10 cellular contexts compared by ENCODE assay signal in genomic region chr13:105442941-105443340, GRCh38. TPM values are rescaled to one million over a fixed set of nuclear protein-coding genes. Genes with fewer than 3 reads are reported as not detected.
A peak's percentile ranks its signal among the peaks of the same experiment; 100 is the strongest.
DNase-seq lines count a peak whose midpoint lies in the region; ATAC-seq, FAIRE-seq and TF ChIP-seq lines count a peak whose summit lies in the region.
"Had no signal": no experiment of that assay in that cellular context is flagged by ENCODE, and none has a peak within 500 bp of the region (broad histone marks: within the 10 kb centered on the region; RNA-seq: fewer than 3 reads in every experiment).

No MANE protein-coding gene starts in this region.

- H3K9me3 ChIP-seq in breast epithelium (no peaks in the 10 kb centered on the region), upper lobe of right lung (no peaks in the 10 kb centered on the region)

- peaks cover 21% of the 10 kb centered on the region for H3K4me1 Mint-ChIP-seq in MCF 10A (ENCODE audit: insufficient read depth, unreplicated experiment)

- CTCF ChIA-PET in MCF 10A (lab: Yijun Ruan, JAX) = interaction anchor here (0.8 to 1.7 kb wide), 2 partner anchors 872 to 1091 kb away, joined by 3 to 6 read pairs; no protein-coding TSS in a partner anchor

- H3K27ac Mint-ChIP-seq in MCF 10A (ENCODE audit: low read depth, unreplicated experiment) = peak overlapping the region; percentile 95
- H3K27ac Mint-ChIP-seq: activated naive CD4-positive, alpha-beta T cell treated with anti-CD3 and anti-CD28 coated beads, Interleukin-2, amount 50 U/mL, for 24 hours; CD4-positive, CD25-positive, alpha-beta regulatory T cell had no signal

- FAIRE-seq in GM19239 (lab: Jason Lieb, UNC) = no peak

- H3K27me3 ChIP-seq in breast epithelium = no peaks in the 10 kb centered on the region
- H3K27me3 ChIP-seq in upper lobe of right lung = no peaks in the 10 kb centered on the region

- no peak for TF ChIP-seq POLR2A in breast epithelium (IDR thresholded peaks at IDR 0.05)

- ATAC-seq in upper lobe of right lung = peak; percentile 61

- intact Hi-C loops in MCF 10A (cut with micrococcal nuclease) = loop anchor here (5.0 to 10.0 kb wide), 2 partner anchors 714 to 1092 kb away; partner anchors contain the start of gene EFNB2
- intact Hi-C loops in breast epithelium (cut with DNase I; ENCODE audit: low total_unique reads) = no loop called here
- intact Hi-C loops in upper lobe of right lung (cut with DNase I) = no loop called here

- no TSS peak for BruUV-seq in MCF 10A (replicated peaks; lab: Mats Ljungman, UMichigan)

- peak overlapping the region in 1 of 2 donors; percentile 38 for H3K27ac ChIP-seq in breast epithelium
- no peak overlapping the region for H3K27ac ChIP-seq in upper lobe of right lung

- no peak overlapping the region for H3K4me3 Mint-ChIP-seq in MCF 10A (ENCODE audit: unreplicated experiment)
- H3K4me3 Mint-ChIP-seq: activated naive CD4-positive, alpha-beta T cell treated with anti-CD3 and anti-CD28 coated beads, Interleukin-2, amount 50 U/mL, for 24 hours had no signal

- POLR2A ChIA-PET in MCF 10A (lab: Yijun Ruan, JAX) = interaction anchor here (0.6 to 1.2 kb wide), 2 partner anchors 29 to 184 kb away, joined by 3 read pairs; no protein-coding TSS in a partner anchor

- H3K4me3 ChIP-seq in breast epithelium (no peak overlapping the region), upper lobe of right lung (no peak overlapping the region)

- no peaks in the 10 kb centered on the region for H3K9me3 Mint-ChIP-seq in MCF 10A (ENCODE audit: unreplicated experiment)
- H3K9me3 Mint-ChIP-seq: activated naive CD4-positive, alpha-beta T cell treated with anti-CD3 and anti-CD28 coated beads, Interleukin-2, amount 50 U/mL, for 24 hours had no signal

- no peaks in the 10 kb centered on the region for H3K27me3 Mint-ChIP-seq in MCF 10A (ENCODE audit: insufficient read depth, unreplicated experiment)
- H3K27me3 Mint-ChIP-seq: activated naive CD4-positive, alpha-beta T cell treated with anti-CD3 and anti-CD28 coated beads, Interleukin-2, amount 50 U/mL, for 24 hours; CD4-positive, CD25-positive, alpha-beta regulatory T cell had no signal

- H3K36me3 Mint-ChIP-seq in MCF 10A (ENCODE audit: insufficient read depth, unreplicated experiment) = no peaks in the 10 kb centered on the region
- H3K36me3 Mint-ChIP-seq: activated naive CD4-positive, alpha-beta T cell treated with anti-CD3 and anti-CD28 coated beads, Interleukin-2, amount 50 U/mL, for 24 hours; CD4-positive, CD25-positive, alpha-beta regulatory T cell had no signal

- DNase-seq in MCF 10A (ENCODE audit: unreplicated experiment) = peak; percentile 93
- no peak for DNase-seq in breast epithelium (ENCODE audit: low spot score in 2 of 2)
- peak; percentile 41 for DNase-seq in SW480 (ENCODE audit: low spot score)
- peak; percentile 75 for DNase-seq in hepatic stellate cell (ENCODE audit: low spot score)
- DNase-seq in upper lobe of right lung = no peak
- DNase-seq in NCI-H526 treated with DMSO at 0.1 percent for 48 hours (lab: John Stamatoyannopoulos, UW) = no peak
- DNase-seq in UCSD-AML1 (lab: John Stamatoyannopoulos, UW; ENCODE audit: unreplicated experiment) = no peak
- no peak for DNase-seq in GM19239 (ENCODE audit: insufficient read length, low spot score)
- DNase-seq: CD4-positive, CD25-positive, alpha-beta regulatory T cell had no signal

- no peaks in the 10 kb centered on the region for H3K4me1 ChIP-seq in breast epithelium
- H3K4me1 ChIP-seq in upper lobe of right lung = peaks cover 4% of the 10 kb centered on the region

- H3K36me3 ChIP-seq in breast epithelium (no peaks in the 10 kb centered on the region), upper lobe of right lung (no peaks in the 10 kb centered on the region)

- TF ChIP-seq CTCF in MCF 10A (IDR thresholded peaks at IDR 0.05; ENCODE audit: unreplicated experiment) = no peak
- TF ChIP-seq CTCF in breast epithelium (IDR thresholded peaks at IDR 0.05) = no peak
- TF ChIP-seq CTCF in upper lobe of right lung (IDR thresholded peaks at IDR 0.05) = no peak

RNA-seq across cellular contexts. Expression of gene DAOA, which starts 22.9 kb away (rescaled TPM):
- total RNA-seq in MCF 10A (2022) (not detected in 2 replicates), breast epithelium (not detected), upper lobe of right lung (not detected)
- total RNA-seq: CD4-positive, CD25-positive, alpha-beta regulatory T cell had no signal

Comparison
In these comparisons a context has a peak if more than half of its experiments do, and no peak if none do; other contexts are left out.
1. DNase-seq: peak in MCF 10A (single experiment), SW480 (single experiment) and hepatic stellate cell (single experiment); none in breast epithelium (0 of 2), upper lobe of right lung (single experiment), NCI-H526 treated with DMSO at 0.1 percent for 48 hours (single experiment), UCSD-AML1 (single experiment) and GM19239 (single experiment).